19 cellular contexts compared by ENCODE assay signal in genomic region chrY:7110086-7110485, GRCh38.
"Had no signal": no experiment of that assay in that cellular context is flagged by ENCODE, and none has a peak within 500 bp of the region (broad histone marks: within the 10 kb centered on the region; RNA-seq: fewer than 3 reads in every experiment).

No MANE protein-coding gene starts in this region.

- H3K27ac ChIP-seq: brain microvascular endothelial cell, KMS-11, SK-N-MC had no signal

- H3K4me3 Mint-ChIP-seq: activated T-cell treated with anti-CD3 and anti-CD28 coated beads, Interleukin-2, amount 50 U/mL, for 4 hours had no signal

- DNase-seq: activated CD4-positive, alpha-beta T cell treated with anti-CD3 and anti-CD28 coated beads for 48 hours; activated CD4-positive, alpha-beta T cell treated with anti-CD3 and anti-CD28 coated beads, Interleukin-2, amount 50 U/mL, for 48 hours; activated T-cell treated with anti-CD3 and anti-CD28 coated beads, Interleukin-2, amount 50 U/mL, for 4 hours; brain microvascular endothelial cell; cerebellar nuclear complex; NCI-H1092; NCI-H1417; NCI-H1930; NCI-H2171; NCI-H2227 treated with DMSO at 0.1 percent for 48 hours; NCI-H526 treated with DMSO at 0.1 percent for 48 hours; NCI-H82; RPMI8226 had no signal

- H3K9me3 Mint-ChIP-seq: activated T-cell treated with anti-CD3 and anti-CD28 coated beads, Interleukin-2, amount 50 U/mL, for 4 hours had no signal

- ATAC-seq: activated CD4-positive, CD25-positive, alpha-beta regulatory T cell treated with anti-CD3 and anti-CD28 coated beads, Interleukin-2, amount 50 U/mL, for 24 hours; activated T-cell treated with anti-CD3 and anti-CD28 coated beads, Interleukin-2, amount 50 U/mL, for 4 hours; HepG2; Panc1; Right ventricle myocardium inferior had no signal

- H3K27me3 ChIP-seq: brain microvascular endothelial cell had no signal
